15 cellular contexts compared by ENCODE assay signal in the genomic region with DNA sequence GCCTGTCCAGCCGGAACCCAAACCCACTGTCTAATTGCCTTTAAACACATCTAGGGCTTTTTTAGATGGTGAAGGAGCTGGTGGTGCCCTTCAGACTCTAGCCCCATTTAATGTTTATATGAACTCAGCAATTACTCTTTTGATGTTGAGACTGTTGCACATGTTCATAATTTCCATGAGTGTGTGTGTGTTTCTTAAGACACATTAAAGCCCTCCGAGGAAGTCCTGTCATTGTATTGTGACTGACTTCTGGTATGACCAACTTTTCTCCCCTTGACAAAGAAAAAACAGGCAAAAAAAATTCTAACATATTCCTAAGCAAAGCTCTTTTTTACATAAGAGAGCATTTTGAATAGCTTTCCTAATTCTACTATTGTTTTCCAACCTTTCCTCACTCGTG.
A peak's percentile ranks its signal among the peaks of the same experiment; 100 is the strongest.
DNase-seq lines count a peak whose midpoint lies in the region; ATAC-seq lines count a peak whose summit lies in the region.
"Had no signal": no experiment of that assay in that cellular context is flagged by ENCODE, and none has a peak within 500 bp of the region (broad histone marks: within the 10 kb centered on the region; RNA-seq: fewer than 3 reads in every experiment).

No MANE protein-coding gene starts in this region.

- POLR2A ChIA-PET in naive thymus-derived CD8-positive, alpha-beta T cell (lab: Charles Lee): interaction anchor here (0.9 to 1.0 kb wide), 2 partner anchors 12 to 92 kb away, joined by 3 to 4 read pairs; a partner anchor contains a TSS

- peak; percentile 40 for ATAC-seq in stimulated activated naive CD8-positive, alpha-beta T cell treated with anti-CD3 and anti-CD28 coated beads, Interleukin-15, Interleukin-2, amounts not matched to agents 100 U/mL and 50 U/mL, for 24 hours
- no peak for ATAC-seq in stimulated activated naive CD8-positive, alpha-beta T cell treated with anti-CD3 and anti-CD28 coated beads, Interleukin-15, amount 100 ng/mL, for 72 hours
- no peak for ATAC-seq in central memory CD8-positive, alpha-beta T cell (replicated peaks; ENCODE audit: extremely low read depth, poor library complexity, severe bottlenecking)
- ATAC-seq in naive thymus-derived CD8-positive, alpha-beta T cell: no peak
- ATAC-seq: PC-3 had no signal

- peaks cover 0 to 6% of the 10 kb centered on the region in 2 donors for H3K9me3 Mint-ChIP-seq in stimulated activated naive CD8-positive, alpha-beta T cell treated with anti-CD3 and anti-CD28 coated beads, Interleukin-15, amount 100 ng/mL, for 72 hours
- no peaks in the 10 kb centered on the region for H3K9me3 Mint-ChIP-seq in central memory CD8-positive, alpha-beta T cell
- no peaks in the 10 kb centered on the region for H3K9me3 Mint-ChIP-seq in naive thymus-derived CD8-positive, alpha-beta T cell
- H3K9me3 Mint-ChIP-seq: CD4-positive, alpha-beta memory T cell had no signal

- peaks cover 44% of the 10 kb centered on the region for H3K4me1 Mint-ChIP-seq in stimulated activated naive CD8-positive, alpha-beta T cell treated with anti-CD3 and anti-CD28 coated beads, Interleukin-15, amount 100 ng/mL, for 72 hours
- no peaks in the 10 kb centered on the region for H3K4me1 Mint-ChIP-seq in central memory CD8-positive, alpha-beta T cell
- peaks cover 28 to 47% (median 40%) of the 10 kb centered on the region in 4 donors for H3K4me1 Mint-ChIP-seq in naive thymus-derived CD8-positive, alpha-beta T cell
- H3K4me1 Mint-ChIP-seq: B cell; CD4-positive, alpha-beta memory T cell had no signal

- no peak overlapping the region for H3K4me3 Mint-ChIP-seq in stimulated activated naive CD8-positive, alpha-beta T cell treated with anti-CD3 and anti-CD28 coated beads, Interleukin-15, amount 100 ng/mL, for 72 hours
- no peak overlapping the region for H3K4me3 Mint-ChIP-seq in central memory CD8-positive, alpha-beta T cell
- H3K4me3 Mint-ChIP-seq in naive thymus-derived CD8-positive, alpha-beta T cell: no peak overlapping the region
- H3K4me3 Mint-ChIP-seq: B cell; CD4-positive, alpha-beta memory T cell had no signal

- H3K4me3 ChIP-seq in H7 (ENCODE audit: insufficient read depth, low read depth, low read length): no peak overlapping the region
- H3K4me3 ChIP-seq: MG63 had no signal

- no peaks in the 10 kb centered on the region for H3K27me3 ChIP-seq in H7 (ENCODE audit: control insufficient read depth, insufficient read depth, low read length)
- H3K27me3 ChIP-seq: MG63 had no signal

- H3K36me3 Mint-ChIP-seq in central memory CD8-positive, alpha-beta T cell (ENCODE audit: insufficient read depth): peaks cover 17% of the 10 kb centered on the region
- peaks cover 14 to 84% (median 28%) of the 10 kb centered on the region in 3 donors for H3K36me3 Mint-ChIP-seq in naive thymus-derived CD8-positive, alpha-beta T cell

- peaks cover 43% of the 10 kb centered on the region for H3K36me3 ChIP-seq in H7 (replicated peaks; ENCODE audit: control insufficient read depth, insufficient read depth, low read length)

- no peaks in the 10 kb centered on the region for H3K27me3 Mint-ChIP-seq in stimulated activated naive CD8-positive, alpha-beta T cell treated with anti-CD3 and anti-CD28 coated beads, Interleukin-15, amount 100 ng/mL, for 72 hours
- no peaks in the 10 kb centered on the region for H3K27me3 Mint-ChIP-seq in central memory CD8-positive, alpha-beta T cell
- no peaks in the 10 kb centered on the region for H3K27me3 Mint-ChIP-seq in naive thymus-derived CD8-positive, alpha-beta T cell
- H3K27me3 Mint-ChIP-seq: B cell; CD4-positive, alpha-beta memory T cell had no signal

- H3K27ac Mint-ChIP-seq in stimulated activated naive CD8-positive, alpha-beta T cell treated with anti-CD3 and anti-CD28 coated beads, Interleukin-15, amount 100 ng/mL, for 72 hours: no peak overlapping the region
- H3K27ac Mint-ChIP-seq in central memory CD8-positive, alpha-beta T cell (ENCODE audit: low read depth): peak overlapping the region; percentile 3
- peak overlapping the region in 7 of 10 donors; percentile 24 to 82 (median 65) for H3K27ac Mint-ChIP-seq in naive thymus-derived CD8-positive, alpha-beta T cell
- H3K27ac Mint-ChIP-seq: B cell had no signal

- no peak for DNase-seq in stimulated activated naive CD8-positive, alpha-beta T cell treated with anti-CD3 and anti-CD28 coated beads, Interleukin-15, Interleukin-2, amounts not matched to agents 100 U/mL and 50 U/mL, for 24 hours
- DNase-seq in stimulated activated naive CD8-positive, alpha-beta T cell treated with anti-CD3 and anti-CD28 coated beads, Interleukin-15, amount 100 ng/mL, for 72 hours: no peak
- DNase-seq in central memory CD8-positive, alpha-beta T cell (ENCODE audit: low spot score in 2 of 2): no peak
- DNase-seq in naive thymus-derived CD8-positive, alpha-beta T cell: no peak
- DNase-seq in DMS79 (lab: John Stamatoyannopoulos, UW): no peak
- DNase-seq in NCI-H1930 (lab: John Stamatoyannopoulos, UW): no peak
- no peak for DNase-seq in H7
- DNase-seq: CD4-positive, alpha-beta memory T cell; KG1; MG63; NCI-H1092 treated with DMSO at 0.1 percent for 48 hours; NCI-H1694 treated with DMSO at 0.1 percent for 48 hours; NCI-H446; PC-3 had no signal

Comparison
In these comparisons a context has a peak if more than half of its experiments do, and no peak if none do; other contexts are left out.
1. H3K27ac Mint-ChIP-seq: peak in central memory CD8-positive, alpha-beta T cell (single experiment) and naive thymus-derived CD8-positive, alpha-beta T cell (7 of 10); none in stimulated activated naive CD8-positive, alpha-beta T cell treated with anti-CD3 and anti-CD28 coated beads, Interleukin-15, amount 100 ng/mL, for 72 hours (0 of 2).